12 cellular contexts compared by ENCODE assay signal in the genomic region with DNA sequence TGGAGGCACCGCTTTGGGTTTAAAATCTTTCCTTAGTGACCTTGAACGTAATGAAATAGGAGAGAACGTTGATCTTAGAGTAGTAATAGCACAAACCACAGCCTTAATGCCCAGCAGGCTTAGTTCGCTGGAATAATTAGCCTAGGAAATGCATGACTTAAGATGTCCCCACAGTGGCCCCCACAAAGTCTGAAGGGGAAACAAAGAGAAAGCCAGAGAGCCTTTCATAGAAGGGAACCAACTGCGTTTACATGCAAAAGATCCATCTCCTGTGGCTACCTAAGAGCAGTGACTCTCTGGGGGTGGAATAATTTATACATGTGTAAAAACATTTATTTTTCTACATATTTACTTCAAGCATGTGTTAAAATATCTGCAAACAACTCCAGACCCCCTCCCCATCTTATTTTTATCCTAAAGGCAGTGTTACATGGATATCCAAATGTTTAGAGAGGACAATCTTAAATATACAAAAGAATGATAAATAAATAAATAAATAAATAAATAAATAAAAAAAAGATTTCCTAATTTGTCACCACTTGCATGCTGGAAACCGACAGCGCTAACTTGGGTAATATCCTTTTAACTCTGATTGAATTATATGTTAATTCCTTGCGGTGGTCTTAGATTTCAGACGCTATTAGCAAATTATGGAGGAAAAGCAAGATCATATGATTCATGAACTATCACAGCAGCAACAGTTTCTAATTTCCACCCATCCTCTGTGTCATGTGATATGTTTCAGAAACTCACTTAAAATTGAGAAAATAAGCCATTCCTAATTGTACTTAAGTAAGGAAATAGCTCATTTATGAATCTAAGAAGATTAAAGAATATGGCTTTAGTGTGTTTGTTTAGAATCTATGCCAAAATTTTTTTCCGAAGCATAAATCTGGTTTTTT. TPM values are rescaled to one million over a fixed set of nuclear protein-coding genes. Genes with fewer than 3 reads are reported as not detected.
DNase-seq lines count a peak whose midpoint lies in the region; ATAC-seq, FAIRE-seq and TF ChIP-seq lines count a peak whose summit lies in the region.
"Had no signal": no experiment of that assay in that cellular context is flagged by ENCODE, and none has a peak within 500 bp of the region (broad histone marks: within the 10 kb centered on the region; RNA-seq: fewer than 3 reads in every experiment).

No MANE protein-coding gene starts in this region.

- H3K4me3 ChIP-seq in HUES48 (ENCODE audit: low read depth, low read length) = peak overlapping the region; percentile 28
- no peak overlapping the region for H3K4me3 ChIP-seq in astrocyte (ENCODE audit: insufficient read depth, low read depth, low read length)
- H3K4me3 ChIP-seq in lower lobe of right lung = peak overlapping the region; percentile 41
- peak overlapping the region; percentile 24 for H3K4me3 ChIP-seq in suprapubic skin
- H3K4me3 ChIP-seq in tibial artery = peak overlapping the region in 1 of 2 donors; percentile 26
- H3K4me3 ChIP-seq in foreskin fibroblast (ENCODE audit: low read depth in 1 of 2, low read length in 2 of 2) = no peak overlapping the region

- intact Hi-C loops in lower lobe of right lung (cut with DNase I) (no loop called here), tibial artery (cut with DNase I; ENCODE audit: low total_unique reads) (no loop called here)

- H3K27me3 ChIP-seq in HUES48 (ENCODE audit: control insufficient read depth, insufficient read depth, low read length) (peaks cover 53% of the 10 kb centered on the region), astrocyte (ENCODE audit: insufficient read depth, low read length) (no peaks in the 10 kb centered on the region), lower lobe of right lung (ENCODE audit: low read depth) (no peaks in the 10 kb centered on the region), suprapubic skin (no peaks in the 10 kb centered on the region), tibial artery (peaks cover 0 to 7% of the 10 kb centered on the region in 2 donors)
- H3K27me3 ChIP-seq: foreskin keratinocyte had no signal

- TF ChIP-seq POLR2A in suprapubic skin (IDR thresholded peaks at IDR 0.05) = no peak

- H3K27ac ChIP-seq in HUES48 (ENCODE audit: low read depth, low read length) (peak overlapping the region; percentile 81), astrocyte (ENCODE audit: low read depth, low read length) (no peak overlapping the region), lower lobe of right lung (peak overlapping the region; percentile 74), suprapubic skin (peak overlapping the region; percentile 83), tibial artery (no peak overlapping the region)
- H3K27ac ChIP-seq: foreskin keratinocyte had no signal

- H3K36me3 Mint-ChIP-seq in astrocyte (ENCODE audit: low read depth, unreplicated experiment) = no peaks in the 10 kb centered on the region

- H3K9me3 ChIP-seq in HUES48 (ENCODE audit: control insufficient read depth, insufficient read depth, low read length) = no peaks in the 10 kb centered on the region
- no peaks in the 10 kb centered on the region for H3K9me3 ChIP-seq in astrocyte (ENCODE audit: insufficient read depth, low read depth, low read length)
- H3K9me3 ChIP-seq in lower lobe of right lung = no peaks in the 10 kb centered on the region
- H3K9me3 ChIP-seq in suprapubic skin = no peaks in the 10 kb centered on the region
- peaks cover 0 to 15% (median 0%) of the 10 kb centered on the region in 3 donors for H3K9me3 ChIP-seq in tibial artery

- no peak for DNase-seq in astrocyte (ENCODE audit: low read depth)
- DNase-seq in lower lobe of right lung = no peak
- no peak for DNase-seq in suprapubic skin (ENCODE audit: low spot score in 2 of 2)
- DNase-seq in tibial artery = no peak
- DNase-seq in SHP77 treated with DMSO at 0.1 percent for 48 hours (lab: John Stamatoyannopoulos, UW) = no peak
- no peak for DNase-seq in foreskin fibroblast
- DNase-seq: activated gamma-delta T cell, cerebellar nuclear complex, foreskin keratinocyte, IMR-90 had no signal

- H3K27ac Mint-ChIP-seq in astrocyte (ENCODE audit: unreplicated experiment) = peak overlapping the region; percentile 92

- H4K20me1 ChIP-seq in astrocyte (ENCODE audit: insufficient read depth, low read length) = no peaks in the 10 kb centered on the region

- H2AFZ ChIP-seq in astrocyte (ENCODE audit: low read depth, low read length) = no peak overlapping the region

- H3K9ac ChIP-seq in HUES48 (ENCODE audit: low read depth, low read length) (no peak overlapping the region), astrocyte (ENCODE audit: low read length) (no peak overlapping the region)

- FAIRE-seq in astrocyte (lab: Jason Lieb, UNC) = no peak
- FAIRE-seq: GM18507 had no signal

- H3K36me3 ChIP-seq in HUES48 (ENCODE audit: control insufficient read depth, insufficient read depth, low read length) (no peaks in the 10 kb centered on the region), astrocyte (ENCODE audit: insufficient read depth, low read length) (no peaks in the 10 kb centered on the region), lower lobe of right lung (no peaks in the 10 kb centered on the region), suprapubic skin (no peaks in the 10 kb centered on the region), tibial artery (no peaks in the 10 kb centered on the region)

- peaks cover 28% of the 10 kb centered on the region for H3K4me1 Mint-ChIP-seq in astrocyte (ENCODE audit: low read depth, unreplicated experiment)

- peaks cover 63% of the 10 kb centered on the region for H3K4me1 ChIP-seq in HUES48 (ENCODE audit: control insufficient read depth, insufficient read depth, low read length)
- H3K4me1 ChIP-seq in astrocyte (ENCODE audit: insufficient read depth, low read length) = peaks cover 26% of the 10 kb centered on the region
- H3K4me1 ChIP-seq in lower lobe of right lung = peaks cover 43% of the 10 kb centered on the region
- peaks cover 44% of the 10 kb centered on the region for H3K4me1 ChIP-seq in suprapubic skin
- peaks cover 0 to 10% (median 2%) of the 10 kb centered on the region in 4 donors for H3K4me1 ChIP-seq in tibial artery

- no peaks in the 10 kb centered on the region for H3K79me2 ChIP-seq in astrocyte (ENCODE audit: insufficient read depth, low read length)

- no peak for TF ChIP-seq CTCF in astrocyte (IDR thresholded peaks at IDR 0.05; ENCODE audit: insufficient read depth, low read depth, low read length)
- no peak for TF ChIP-seq CTCF in lower lobe of right lung (IDR thresholded peaks at IDR 0.05)
- no peak for TF ChIP-seq CTCF in suprapubic skin (IDR thresholded peaks at IDR 0.05)
- no peak for TF ChIP-seq CTCF in tibial artery (IDR thresholded peaks at IDR 0.05)
- no peak for TF ChIP-seq CTCF in foreskin fibroblast (IDR thresholded peaks at IDR 0.05; ENCODE audit: low read depth, low read length)

- peak overlapping the region; percentile 60 for H3K4me2 ChIP-seq in astrocyte (ENCODE audit: low read length)

- H3K27me3 Mint-ChIP-seq in astrocyte (ENCODE audit: low read depth, unreplicated experiment) = peaks cover 2% of the 10 kb centered on the region

- 62% methylated on average over 10 of the region's 10 CpGs for WGBS in suprapubic skin

- no peak for TF ChIP-seq EP300 in suprapubic skin (IDR thresholded peaks at IDR 0.05)

- no peak for ATAC-seq in lower lobe of right lung
- ATAC-seq: foreskin keratinocyte had no signal

- peaks cover 4% of the 10 kb centered on the region for H3K9me3 Mint-ChIP-seq in astrocyte (ENCODE audit: unreplicated experiment)

- peak overlapping the region; percentile 62 for H3K4me3 Mint-ChIP-seq in astrocyte (ENCODE audit: unreplicated experiment)

RNA-seq across cellular contexts. Expression of a gene that starts 23.4 kb away (rescaled TPM):
- total RNA-seq in astrocyte (12.9 and 20.8 TPM in 2 replicates), lower lobe of right lung (67.0 TPM), suprapubic skin (10 to 100 TPM; 10.7 to 19.6 (median 12.8) TPM)

Comparison
In these comparisons a context has a peak if more than half of its experiments do, and no peak if none do; other contexts are left out.
1. H3K27ac ChIP-seq: peak in HUES48 (single experiment), lower lobe of right lung (single experiment) and suprapubic skin (single experiment); none in astrocyte (single experiment) and tibial artery (0 of 2).
2. H3K4me3 ChIP-seq: peak in HUES48 (single experiment), lower lobe of right lung (single experiment) and suprapubic skin (single experiment); none in astrocyte (single experiment) and foreskin fibroblast (0 of 2).